In genomic region chr2:36708119-36708741, GRCh38 we compare ENCODE assay signal across 1 cellular context.
TF ChIP-seq lines count a peak whose summit lies in the region.

No MANE protein-coding gene starts in this region.

TF ChIP-seq in GM23338, 12 proteins besides CTCF, POLR2A, EP300 and RAD21 (continued from another document):
- TF ChIP-seq, protein P1, sequence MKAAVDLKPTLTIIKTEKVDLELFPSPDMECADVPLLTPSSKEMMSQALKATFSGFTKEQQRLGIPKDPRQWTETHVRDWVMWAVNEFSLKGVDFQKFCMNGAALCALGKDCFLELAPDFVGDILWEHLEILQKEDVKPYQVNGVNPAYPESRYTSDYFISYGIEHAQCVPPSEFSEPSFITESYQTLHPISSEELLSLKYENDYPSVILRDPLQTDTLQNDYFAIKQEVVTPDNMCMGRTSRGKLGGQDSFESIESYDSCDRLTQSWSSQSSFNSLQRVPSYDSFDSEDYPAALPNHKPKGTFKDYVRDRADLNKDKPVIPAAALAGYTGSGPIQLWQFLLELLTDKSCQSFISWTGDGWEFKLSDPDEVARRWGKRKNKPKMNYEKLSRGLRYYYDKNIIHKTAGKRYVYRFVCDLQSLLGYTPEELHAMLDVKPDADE (IDR thresholded peaks at IDR 0.05): no peak
- no peak for TF ChIP-seq ZNF331 (CRISPR knock-in tag; IDR thresholded peaks at IDR 0.05; ENCODE audit: low read depth)
- TF ChIP-seq POLR2AphosphoS5 (IDR thresholded peaks at IDR 0.05; ENCODE audit: low read depth): no peak
- no peak for TF ChIP-seq CREB1 (CRISPR knock-in tag; IDR thresholded peaks at IDR 0.05; ENCODE audit: low read depth)
